ENCODE assay signal across 13 cellular contexts in the genomic region with DNA sequence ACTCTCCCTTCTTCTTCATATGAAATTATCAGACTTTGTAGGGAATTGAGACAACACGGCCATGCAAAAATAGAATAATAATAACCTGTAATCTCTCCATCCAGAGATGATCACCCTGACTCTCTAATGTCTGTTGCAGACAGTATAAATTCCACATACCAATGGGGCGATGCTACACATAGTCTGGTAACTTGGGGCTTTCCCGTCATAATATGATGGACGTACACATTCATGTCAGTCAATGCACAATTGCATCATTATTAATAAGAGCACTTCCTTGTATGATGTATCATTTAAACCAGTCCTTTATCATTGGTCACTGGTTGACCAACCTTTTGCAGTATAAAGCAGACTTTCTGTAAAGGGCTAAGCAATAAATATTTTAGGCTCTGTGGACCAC.
"Had no signal": no experiment of that assay in that cellular context is flagged by ENCODE, and none has a peak within 500 bp of the region (broad histone marks: within the 10 kb centered on the region; RNA-seq: fewer than 3 reads in every experiment).

No MANE protein-coding gene starts in this region.

- H3K4me1 ChIP-seq: suprapubic skin, upper lobe of right lung had no signal

- DNase-seq: activated B cell treated with CpG ODN at 0.5 μM for 24 hours; activated CD4-positive, alpha-beta T cell treated with anti-CD3 and anti-CD28 coated beads, Interleukin-2, amount 10 ng/mL, durations not matched to agents 7 days and 5 days; activated CD8-positive, alpha-beta memory T cell treated with anti-CD3 and anti-CD28 coated beads for 24 hours; activated naive CD4-positive, alpha-beta T cell treated with anti-CD3 and anti-CD28 coated beads, Interleukin-2, amount 10 ng/mL, durations not matched to agents 7 days and 5 days; effector memory CD4-positive, alpha-beta T cell; hippocampal formation; naive thymus-derived CD4-positive, alpha-beta T cell; right cardiac atrium; stimulated activated naive CD4-positive, alpha-beta T cell; T-helper 17 cell; upper lobe of right lung had no signal

- H3K9me3 ChIP-seq: suprapubic skin, upper lobe of right lung had no signal

- H3K27me3 ChIP-seq: suprapubic skin, upper lobe of right lung had no signal

- H3K4me3 ChIP-seq: lung, suprapubic skin, upper lobe of right lung had no signal
